Comparison of ENCODE assay signal across 1 cellular context in genomic region chr15:66863382-66864085, GRCh38.
TF ChIP-seq lines count a peak whose summit lies in the region.

No MANE protein-coding gene starts in this region.

TF ChIP-seq in SK-N-SH, 30 proteins besides CTCF, POLR2A, EP300 and RAD21 (continued from another document):
- TF ChIP-seq PBX3 (IDR thresholded peaks at IDR 0.05) (no peak), YY1 (IDR thresholded peaks at IDR 0.05; ENCODE audit: low read depth) (no peak), TAF1 (IDR thresholded peaks at IDR 0.05; ENCODE audit: borderline replicate concordance, low read depth, low read length) (no peak), TCF12 (IDR thresholded peaks at IDR 0.05) (no peak), GATA2 (CRISPR knock-in tag; IDR thresholded peaks at IDR 0.05) (no peak), FOXJ3 (CRISPR knock-in tag; IDR thresholded peaks at IDR 0.05) (no peak), SIN3A (IDR thresholded peaks at IDR 0.05; ENCODE audit: borderline replicate concordance, low read depth, low read length) (no peak), RXRA (IDR thresholded peaks at IDR 0.05; ENCODE audit: borderline replicate concordance, low read depth) (no peak)
